Comparison of ENCODE assay signal across 16 cellular contexts in the genomic region with DNA sequence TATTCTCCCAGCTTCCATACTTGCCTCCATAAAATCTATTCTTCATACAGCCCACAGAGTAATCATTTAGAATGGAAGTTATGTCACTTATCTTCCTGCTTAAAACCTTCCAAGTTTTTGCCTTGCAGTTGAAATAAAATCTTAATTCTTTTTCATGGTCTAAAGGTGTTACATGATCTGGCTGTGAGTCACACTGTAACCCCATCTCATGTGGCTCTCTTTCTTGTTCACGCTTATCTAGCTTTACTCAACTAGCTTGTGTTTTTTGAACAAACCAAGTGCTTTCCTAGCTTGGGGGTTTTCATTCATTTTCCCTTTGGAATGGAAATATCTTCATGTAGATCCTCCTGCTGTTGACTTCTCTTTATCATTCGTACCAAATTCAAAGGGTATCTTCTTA. TPM values are rescaled to one million over a fixed set of nuclear protein-coding genes. Genes with fewer than 3 reads are reported as not detected.
A peak's percentile ranks its signal among the peaks of the same experiment; 100 is the strongest.
DNase-seq lines count a peak whose midpoint lies in the region; ATAC-seq and TF ChIP-seq lines count a peak whose summit lies in the region.
"Had no signal": no experiment of that assay in that cellular context is flagged by ENCODE, and none has a peak within 500 bp of the region (broad histone marks: within the 10 kb centered on the region; RNA-seq: fewer than 3 reads in every experiment).

No MANE protein-coding gene starts in this region.

- peaks cover 47% of the 10 kb centered on the region for H3K4me1 Mint-ChIP-seq in activated CD4-positive, alpha-beta T cell treated with anti-CD3 and anti-CD28 coated beads, Interleukin-2, amount 10 ng/mL, durations not matched to agents 24 days and 14 days
- H3K4me1 Mint-ChIP-seq in naive thymus-derived CD4-positive, alpha-beta T cell: peaks cover 28 to 72% (median 59%) of the 10 kb centered on the region in 7 donors

- no peaks in the 10 kb centered on the region for H3K9me3 ChIP-seq in naive thymus-derived CD4-positive, alpha-beta T cell (ENCODE audit: control insufficient read depth in 2 of 3, low read length in 3 of 3)
- H3K9me3 ChIP-seq in thyroid gland: no peaks in the 10 kb centered on the region
- H3K9me3 ChIP-seq: right lobe of liver had no signal

- H3K4me1 ChIP-seq in naive thymus-derived CD4-positive, alpha-beta T cell (ENCODE audit: control insufficient read depth in 2 of 2, insufficient read depth in 2 of 2, low read length in 2 of 2): peaks cover 54 to 59% of the 10 kb centered on the region in 2 donors
- no peaks in the 10 kb centered on the region for H3K4me1 ChIP-seq in thyroid gland
- H3K4me1 ChIP-seq: right lobe of liver had no signal

- CTCF ChIA-PET in naive thymus-derived CD4-positive, alpha-beta T cell (lab: Charles Lee): interaction anchor here (0.7 to 1.2 kb wide), 2 partner anchors 25 to 26 kb away, joined by 3 to 4 read pairs; no protein-coding TSS in a partner anchor

- TF ChIP-seq POLR2A in thyroid gland (IDR thresholded peaks at IDR 0.05): no peak

- no peak for ATAC-seq in naive thymus-derived CD4-positive, alpha-beta T cell
- ATAC-seq: right lobe of liver had no signal

- H3K4me3 Mint-ChIP-seq in activated CD4-positive, alpha-beta T cell treated with anti-CD3 and anti-CD28 coated beads, Interleukin-2, amount 10 ng/mL, durations not matched to agents 24 days and 14 days: peak overlapping the region; percentile 15
- H3K4me3 Mint-ChIP-seq in naive thymus-derived CD4-positive, alpha-beta T cell: peak overlapping the region in 5 of 10 donors; percentile 5 to 88 (median 21)
- H3K4me3 Mint-ChIP-seq: T-helper 1 cell treated with Interleukin-12 subunit alpha and Interleukin-12 subunit beta and Interleukin-4 antibody, amounts not matched to agents 30 μg/mL and 1 μg/mL, for 36 hours had no signal

- no peaks in the 10 kb centered on the region for H3K36me3 ChIP-seq in naive thymus-derived CD4-positive, alpha-beta T cell (ENCODE audit: control insufficient read depth in 2 of 3, insufficient read depth in 3 of 3, low read length in 3 of 3)
- H3K36me3 ChIP-seq in thyroid gland: no peaks in the 10 kb centered on the region
- H3K36me3 ChIP-seq: right lobe of liver, WERI-Rb-1 had no signal

- H3K27ac Mint-ChIP-seq in activated CD4-positive, alpha-beta T cell treated with anti-CD3 and anti-CD28 coated beads, Interleukin-2, amount 10 ng/mL, durations not matched to agents 24 days and 14 days: peak overlapping the region; percentile 68
- peak overlapping the region in 5 of 9 donors; percentile 6 to 98 (median 16) for H3K27ac Mint-ChIP-seq in naive thymus-derived CD4-positive, alpha-beta T cell
- H3K27ac Mint-ChIP-seq: T-helper 1 cell treated with Interleukin-12 subunit alpha and Interleukin-12 subunit beta and Interleukin-4 antibody, amounts not matched to agents 30 μg/mL and 1 μg/mL, for 36 hours had no signal

- WGBS in thyroid gland, 2 donors: 88% methylated on average over 2 of the region's 2 CpGs

- intact Hi-C loops in activated CD4-positive, alpha-beta T cell treated with anti-CD3 and anti-CD28 coated beads, Interleukin-2, amount 10 ng/mL, durations not matched to agents 24 days and 14 days (cut with micrococcal nuclease): loop anchor here (1.0 kb wide), 1 partner anchor 27 kb away; no protein-coding TSS in a partner anchor
- intact Hi-C loops in naive thymus-derived CD4-positive, alpha-beta T cell (cut with micrococcal nuclease): no loop called here
- intact Hi-C loops in thyroid gland (cut with DNase I): no loop called here

- no peak overlapping the region for H3K4me3 ChIP-seq in astrocyte of the cerebellum (ENCODE audit: low read depth, low read length)
- H3K4me3 ChIP-seq in naive thymus-derived CD4-positive, alpha-beta T cell (ENCODE audit: low read length): no peak overlapping the region
- H3K4me3 ChIP-seq in thyroid gland (replicated peaks in 1 of 3): no peak overlapping the region
- H3K4me3 ChIP-seq: right lobe of liver had no signal

- H3K27ac ChIP-seq in naive thymus-derived CD4-positive, alpha-beta T cell (ENCODE audit: low read depth, low read length): no peak overlapping the region
- no peak overlapping the region for H3K27ac ChIP-seq in thyroid gland
- H3K27ac ChIP-seq: right lobe of liver, WERI-Rb-1 had no signal

- no peaks in the 10 kb centered on the region for H3K27me3 ChIP-seq in naive thymus-derived CD4-positive, alpha-beta T cell (ENCODE audit: control insufficient read depth in 2 of 2, insufficient read depth in 2 of 2, low read length in 2 of 2)
- H3K27me3 ChIP-seq in thyroid gland: no peaks in the 10 kb centered on the region
- H3K27me3 ChIP-seq: right lobe of liver had no signal

- peaks cover 29% of the 10 kb centered on the region for H3K9me3 Mint-ChIP-seq in activated CD4-positive, alpha-beta T cell treated with anti-CD3 and anti-CD28 coated beads, Interleukin-2, amount 10 ng/mL, durations not matched to agents 24 days and 14 days
- H3K9me3 Mint-ChIP-seq in naive thymus-derived CD4-positive, alpha-beta T cell: peaks cover 6 to 47% (median 25%) of the 10 kb centered on the region in 11 donors

- no peak for DNase-seq in activated CD4-positive, alpha-beta T cell treated with anti-CD3 and anti-CD28 coated beads, Interleukin-2, amount 10 ng/mL, durations not matched to agents 24 days and 14 days
- no peak for DNase-seq in activated CD4-positive, alpha-beta T cell treated with anti-CD3 and anti-CD28 coated beads for 48 hours
- DNase-seq in M059J (ENCODE audit: low read depth) (peak; percentile 60), astrocyte of the cerebellum (ENCODE audit: low read depth) (peak; percentile 31), thyroid gland (no peak), D341Med (ENCODE audit: low spot score) (no peak), NCI-H2107 treated with DMSO at 0.1 percent for 48 hours (lab: John Stamatoyannopoulos, UW; ENCODE audit: unreplicated experiment) (no peak)
- DNase-seq in naive thymus-derived CD4-positive, alpha-beta T cell: no peak
- DNase-seq: C1 segment of cervical spinal cord, cerebellar nuclear complex, NCI-H146, NCI-H446, right lobe of liver, SHP77, WERI-Rb-1 had no signal

- H3K27me3 Mint-ChIP-seq in activated CD4-positive, alpha-beta T cell treated with anti-CD3 and anti-CD28 coated beads, Interleukin-2, amount 10 ng/mL, durations not matched to agents 24 days and 14 days: no peaks in the 10 kb centered on the region
- no peaks in the 10 kb centered on the region for H3K27me3 Mint-ChIP-seq in naive thymus-derived CD4-positive, alpha-beta T cell

- in situ Hi-C loops in astrocyte of the cerebellum (cut with HindIII; ENCODE audit: low sequenced_read_pairs): no loop called here

- peaks cover 24% of the 10 kb centered on the region for H3K36me3 Mint-ChIP-seq in activated CD4-positive, alpha-beta T cell treated with anti-CD3 and anti-CD28 coated beads, Interleukin-2, amount 10 ng/mL, durations not matched to agents 24 days and 14 days (ENCODE audit: low read depth)
- H3K36me3 Mint-ChIP-seq in naive thymus-derived CD4-positive, alpha-beta T cell: peaks cover 4 to 57% (median 14%) of the 10 kb centered on the region in 5 donors

- POLR2A ChIA-PET in naive thymus-derived CD4-positive, alpha-beta T cell (lab: Charles Lee): interaction anchor here (1.0 to 1.6 kb wide), 2 partner anchors 9 to 10 kb away, joined by 4 read pairs; no protein-coding TSS in a partner anchor

- TF ChIP-seq CTCF in astrocyte of the cerebellum (IDR thresholded peaks at IDR 0.05; ENCODE audit: low read depth, low read length, missing control alignments): no peak
- TF ChIP-seq CTCF in thyroid gland (IDR thresholded peaks at IDR 0.05): no peak

RNA-seq across cellular contexts. Expression of a gene that starts 23.6 kb away (rescaled TPM):
- total RNA-seq in activated CD4-positive, alpha-beta T cell treated with anti-CD3 and anti-CD28 coated beads, Interleukin-2, amount 10 ng/mL, durations not matched to agents 24 days and 14 days: 14.3 and 15.3 TPM in 2 replicates
- total RNA-seq in M059J (2014; rRNA removed; shearing (Covaris generic)): not detected in 2 replicates
- 10 to 100 TPM; 51.3 to 97.3 (median 54.7) TPM for total RNA-seq in naive thymus-derived CD4-positive, alpha-beta T cell
- 100 to 1,000 TPM in 1 of 2 donors, 10 to 100 TPM in 1; 93.4 to 110 TPM for polyA plus RNA-seq in naive thymus-derived CD4-positive, alpha-beta T cell
- 1 to 10 TPM in 3 of 4 donors, under 1 TPM in 1; 0.68 to 1.8 (median 1.4) TPM for total RNA-seq in thyroid gland

Comparison
In these comparisons a context has a peak if more than half of its experiments do, and no peak if none do; other contexts are left out.
1. DNase-seq: peak in M059J (single experiment) and astrocyte of the cerebellum (single experiment); none in activated CD4-positive, alpha-beta T cell treated with anti-CD3 and anti-CD28 coated beads, Interleukin-2, amount 10 ng/mL, durations not matched to agents 24 days and 14 days (single experiment), activated CD4-positive, alpha-beta T cell treated with anti-CD3 and anti-CD28 coated beads for 48 hours (single experiment), naive thymus-derived CD4-positive, alpha-beta T cell (0 of 9), thyroid gland (0 of 2), D341Med (single experiment) and NCI-H2107 treated with DMSO at 0.1 percent for 48 hours (single experiment).